1 cellular context compared by ENCODE assay signal in the genomic region with DNA sequence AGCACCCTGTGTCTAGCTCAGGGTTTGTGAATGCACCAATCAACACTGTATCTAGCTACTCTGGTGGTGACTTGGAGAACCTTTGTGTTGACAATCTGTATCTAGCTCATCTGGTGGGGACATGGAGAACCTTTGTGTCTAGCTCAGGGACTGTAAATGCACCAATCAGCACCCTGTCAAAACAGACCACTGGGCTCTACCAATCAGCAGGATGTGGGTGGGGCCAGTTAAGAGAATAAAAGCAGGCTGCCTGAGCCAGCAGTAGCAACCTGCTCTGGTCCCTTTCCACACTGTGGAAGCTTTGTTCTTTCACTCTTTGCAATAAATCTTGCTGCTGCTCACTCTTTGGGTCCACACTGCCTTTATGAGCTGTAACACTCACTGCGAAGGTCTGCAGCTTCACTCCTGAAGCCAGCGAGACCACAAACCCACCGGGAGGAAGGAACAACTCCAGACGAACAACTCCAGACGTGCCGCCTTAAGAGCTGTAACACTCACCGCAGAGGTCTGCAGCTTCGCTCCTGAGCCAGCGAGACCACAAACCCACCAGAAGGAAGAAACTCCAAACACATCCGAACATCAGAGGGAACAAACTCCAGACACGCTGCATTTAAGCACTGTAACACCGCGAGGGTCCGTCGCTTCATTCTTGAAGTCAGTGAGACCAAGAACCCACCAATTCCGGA.
A peak's percentile ranks its signal among the peaks of the same experiment; 100 is the strongest.
TF ChIP-seq lines count a peak whose summit lies in the region.
"Not testable (repeated sequence)": the region's sequence is repeated elsewhere in the genome, so short reads cannot be mapped to it uniquely, and the experiment has no call there.

No MANE protein-coding gene starts in this region.

TF ChIP-seq in HepG2, 621 proteins besides CTCF, POLR2A, EP300 and RAD21 (continues in another document):
- peak; percentile 33; the same call in 1 of the 2 replicates for TF ChIP-seq GATA4 (IDR thresholded peaks at IDR 0.05; ENCODE audit: borderline replicate concordance, low read depth)
- peak; percentile 79; the same call in 1 of the 2 replicates for TF ChIP-seq FOXK2 (IDR thresholded peaks at IDR 0.05)
- peak; percentile 55; the same call in 1 of the 2 replicates for TF ChIP-seq SETDB1 (CRISPR knock-in tag; IDR thresholded peaks at IDR 0.05; ENCODE audit: borderline replicate concordance)
- TF ChIP-seq SKI (IDR thresholded peaks at IDR 0.05; ENCODE audit: partially characterized antibody) = peak; percentile 33
- 0 out of 2 replicates have a peak, but pooled peaks have one; percentile 18 for TF ChIP-seq SALL2 (CRISPR knock-in tag; IDR thresholded peaks at IDR 0.05)
- TF ChIP-seq, protein P1, sequence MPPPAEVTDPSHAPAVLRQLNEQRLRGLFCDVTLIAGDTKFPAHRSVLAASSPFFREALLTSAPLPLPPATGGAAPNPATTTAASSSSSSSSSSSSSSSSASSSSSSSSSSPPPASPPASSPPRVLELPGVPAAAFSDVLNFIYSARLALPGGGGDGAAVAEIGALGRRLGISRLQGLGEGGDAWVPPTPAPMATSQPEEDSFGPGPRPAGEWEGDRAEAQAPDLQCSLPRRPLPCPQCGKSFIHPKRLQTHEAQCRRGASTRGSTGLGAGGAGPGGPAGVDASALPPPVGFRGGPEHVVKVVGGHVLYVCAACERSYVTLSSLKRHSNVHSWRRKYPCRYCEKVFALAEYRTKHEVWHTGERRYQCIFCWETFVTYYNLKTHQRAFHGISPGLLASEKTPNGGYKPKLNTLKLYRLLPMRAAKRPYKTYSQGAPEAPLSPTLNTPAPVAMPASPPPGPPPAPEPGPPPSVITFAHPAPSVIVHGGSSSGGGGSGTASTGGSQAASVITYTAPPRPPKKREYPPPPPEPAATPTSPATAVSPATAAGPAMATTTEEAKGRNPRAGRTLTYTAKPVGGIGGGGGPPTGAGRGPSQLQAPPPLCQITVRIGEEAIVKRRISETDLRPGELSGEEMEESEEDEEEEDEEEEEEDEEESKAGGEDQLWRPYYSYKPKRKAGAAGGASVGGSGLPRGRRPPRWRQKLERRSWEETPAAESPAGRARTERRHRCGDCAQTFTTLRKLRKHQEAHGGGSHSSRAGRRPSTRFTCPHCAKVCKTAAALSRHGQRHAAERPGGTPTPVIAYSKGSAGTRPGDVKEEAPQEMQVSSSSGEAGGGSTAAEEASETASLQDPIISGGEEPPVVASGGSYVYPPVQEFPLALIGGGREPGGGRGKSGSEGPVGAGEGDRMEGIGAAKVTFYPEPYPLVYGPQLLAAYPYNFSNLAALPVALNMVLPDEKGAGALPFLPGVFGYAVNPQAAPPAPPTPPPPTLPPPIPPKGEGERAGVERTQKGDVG (CRISPR knock-in tag; IDR thresholded peaks at IDR 0.05; ENCODE audit: borderline replicate concordance) = peak; percentile 60; the same call in 1 of the 2 replicates
- peak; percentile 74 for TF ChIP-seq SP4 (CRISPR knock-in tag; IDR thresholded peaks at IDR 0.05)
- peak; percentile 45; the same call in 1 of the 2 replicates for TF ChIP-seq KAT8 (CRISPR knock-in tag; IDR thresholded peaks at IDR 0.05)
- peak; percentile 56; the same call in 1 of the 2 replicates for TF ChIP-seq ZBTB26 (CRISPR knock-in tag; IDR thresholded peaks at IDR 0.05; ENCODE audit: borderline replicate concordance)
- TF ChIP-seq ZNF614 (CRISPR knock-in tag; IDR thresholded peaks at IDR 0.05; ENCODE audit: borderline replicate concordance) = 0 out of 2 replicates have a peak, but pooled peaks have one; percentile 34
- TF ChIP-seq, protein P2, sequence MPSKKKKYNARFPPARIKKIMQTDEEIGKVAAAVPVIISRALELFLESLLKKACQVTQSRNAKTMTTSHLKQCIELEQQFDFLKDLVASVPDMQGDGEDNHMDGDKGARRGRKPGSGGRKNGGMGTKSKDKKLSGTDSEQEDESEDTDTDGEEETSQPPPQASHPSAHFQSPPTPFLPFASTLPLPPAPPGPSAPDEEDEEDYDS (CRISPR knock-in tag; IDR thresholded peaks at IDR 0.05) = peak; percentile 83
- TF ChIP-seq MED1 (CRISPR knock-in tag; IDR thresholded peaks at IDR 0.05) = peak; percentile 11; the same call in 1 of the 2 replicates
- TF ChIP-seq, protein P3, sequence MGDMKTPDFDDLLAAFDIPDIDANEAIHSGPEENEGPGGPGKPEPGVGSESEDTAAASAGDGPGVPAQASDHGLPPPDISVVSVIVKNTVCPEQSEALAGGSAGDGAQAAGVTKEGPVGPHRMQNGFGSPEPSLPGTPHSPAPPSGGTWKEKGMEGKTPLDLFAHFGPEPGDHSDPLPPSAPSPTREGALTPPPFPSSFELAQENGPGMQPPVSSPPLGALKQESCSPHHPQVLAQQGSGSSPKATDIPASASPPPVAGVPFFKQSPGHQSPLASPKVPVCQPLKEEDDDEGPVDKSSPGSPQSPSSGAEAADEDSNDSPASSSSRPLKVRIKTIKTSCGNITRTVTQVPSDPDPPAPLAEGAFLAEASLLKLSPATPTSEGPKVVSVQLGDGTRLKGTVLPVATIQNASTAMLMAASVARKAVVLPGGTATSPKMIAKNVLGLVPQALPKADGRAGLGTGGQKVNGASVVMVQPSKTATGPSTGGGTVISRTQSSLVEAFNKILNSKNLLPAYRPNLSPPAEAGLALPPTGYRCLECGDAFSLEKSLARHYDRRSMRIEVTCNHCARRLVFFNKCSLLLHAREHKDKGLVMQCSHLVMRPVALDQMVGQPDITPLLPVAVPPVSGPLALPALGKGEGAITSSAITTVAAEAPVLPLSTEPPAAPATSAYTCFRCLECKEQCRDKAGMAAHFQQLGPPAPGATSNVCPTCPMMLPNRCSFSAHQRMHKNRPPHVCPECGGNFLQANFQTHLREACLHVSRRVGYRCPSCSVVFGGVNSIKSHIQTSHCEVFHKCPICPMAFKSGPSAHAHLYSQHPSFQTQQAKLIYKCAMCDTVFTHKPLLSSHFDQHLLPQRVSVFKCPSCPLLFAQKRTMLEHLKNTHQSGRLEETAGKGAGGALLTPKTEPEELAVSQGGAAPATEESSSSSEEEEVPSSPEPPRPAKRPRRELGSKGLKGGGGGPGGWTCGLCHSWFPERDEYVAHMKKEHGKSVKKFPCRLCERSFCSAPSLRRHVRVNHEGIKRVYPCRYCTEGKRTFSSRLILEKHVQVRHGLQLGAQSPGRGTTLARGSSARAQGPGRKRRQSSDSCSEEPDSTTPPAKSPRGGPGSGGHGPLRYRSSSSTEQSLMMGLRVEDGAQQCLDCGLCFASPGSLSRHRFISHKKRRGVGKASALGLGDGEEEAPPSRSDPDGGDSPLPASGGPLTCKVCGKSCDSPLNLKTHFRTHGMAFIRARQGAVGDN (CRISPR knock-in tag; IDR thresholded peaks at IDR 0.05) = peak; percentile 50
- peak; percentile 32; the same call in 1 of the 2 replicates for TF ChIP-seq HMGXB3 (CRISPR knock-in tag; IDR thresholded peaks at IDR 0.05; ENCODE audit: borderline replicate concordance)
- peak; percentile 47; the same call in 1 of the 2 replicates for TF ChIP-seq ZC3H4 (CRISPR knock-in tag; IDR thresholded peaks at IDR 0.05; ENCODE audit: borderline replicate concordance)
- TF ChIP-seq ZNF605 (CRISPR knock-in tag; IDR thresholded peaks at IDR 0.05) = peak; percentile 72; the same call in 1 of the 2 replicates
- TF ChIP-seq POLR2G (IDR thresholded peaks at IDR 0.05; ENCODE audit: low read depth, low read length) = peak; percentile 66
- peak; percentile 82 for TF ChIP-seq NFYC (CRISPR knock-in tag; IDR thresholded peaks at IDR 0.05)
- 0 out of 2 replicates have a peak, but pooled peaks have one; percentile 30 for TF ChIP-seq THAP11 (CRISPR knock-in tag; IDR thresholded peaks at IDR 0.05)
- TF ChIP-seq ZBTB49 (CRISPR knock-in tag; IDR thresholded peaks at IDR 0.05; ENCODE audit: borderline replicate concordance) = 0 out of 2 replicates have a peak, but pooled peaks have one; percentile 21
- peak; percentile 53; the same call in 1 of the 2 replicates for TF ChIP-seq POLR2AphosphoS5 (IDR thresholded peaks at IDR 0.05; ENCODE audit: low read depth, low read length)
- TF ChIP-seq FOXA1, SP1 (IDR thresholded peaks at IDR 0.05): not testable (repeated sequence)
- TF ChIP-seq FOXA1 (CRISPR knock-in tag; IDR thresholded peaks at IDR 0.05) = peak; percentile 50
- TF ChIP-seq FOXA3 (CRISPR knock-in tag; IDR thresholded peaks at IDR 0.05) = peak; percentile 35; the same call in 1 of the 2 replicates
- 0 out of 2 replicates have a peak, but pooled peaks have one; percentile 46 for TF ChIP-seq ZC3H13 (CRISPR knock-in tag; IDR thresholded peaks at IDR 0.05)
- 0 out of 2 replicates have a peak, but pooled peaks have one; percentile 40 for TF ChIP-seq ZNF589 (CRISPR knock-in tag; conservative IDR thresholded peaks at IDR 0.05)
- peak in 1 of 2 experiments; percentile 53; a peak in 1 of 4 replicates for TF ChIP-seq KLF16 (CRISPR knock-in tag; IDR thresholded peaks at IDR 0.05)
- TF ChIP-seq SP1 (CRISPR knock-in tag; IDR thresholded peaks at IDR 0.05) = peak; percentile 74
- TF ChIP-seq ZBTB38 (CRISPR knock-in tag; IDR thresholded peaks at IDR 0.05) = peak; percentile 81; the same call in 1 of the 2 replicates
- TF ChIP-seq, protein P4, sequence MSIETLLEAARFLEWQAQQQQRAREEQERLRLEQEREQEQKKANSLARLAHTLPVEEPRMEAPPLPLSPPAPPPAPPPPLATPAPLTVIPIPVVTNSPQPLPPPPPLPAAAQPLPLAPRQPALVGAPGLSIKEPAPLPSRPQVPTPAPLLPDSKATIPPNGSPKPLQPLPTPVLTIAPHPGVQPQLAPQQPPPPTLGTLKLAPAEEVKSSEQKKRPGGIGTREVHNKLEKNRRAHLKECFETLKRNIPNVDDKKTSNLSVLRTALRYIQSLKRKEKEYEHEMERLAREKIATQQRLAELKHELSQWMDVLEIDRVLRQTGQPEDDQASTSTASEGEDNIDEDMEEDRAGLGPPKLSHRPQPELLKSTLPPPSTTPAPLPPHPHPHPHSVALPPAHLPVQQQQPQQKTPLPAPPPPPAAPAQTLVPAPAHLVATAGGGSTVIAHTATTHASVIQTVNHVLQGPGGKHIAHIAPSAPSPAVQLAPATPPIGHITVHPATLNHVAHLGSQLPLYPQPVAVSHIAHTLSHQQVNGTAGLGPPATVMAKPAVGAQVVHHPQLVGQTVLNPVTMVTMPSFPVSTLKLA (IDR thresholded peaks at IDR 0.05) = 0 out of 2 replicates have a peak, but pooled peaks have one; percentile 15
- TF ChIP-seq ZBTB33 (CRISPR knock-in tag; IDR thresholded peaks at IDR 0.05) = 0 out of 2 replicates have a peak, but pooled peaks have one; percentile 8
- TF ChIP-seq NFYB (CRISPR knock-in tag; IDR thresholded peaks at IDR 0.05) = peak; percentile 91
